ENCODE assay signal across 12 cellular contexts in genomic region chr5:94700592-94700991, GRCh38.
A peak's percentile ranks its signal among the peaks of the same experiment; 100 is the strongest.
DNase-seq lines count a peak whose midpoint lies in the region; ATAC-seq and TF ChIP-seq lines count a peak whose summit lies in the region.
"Had no signal": no experiment of that assay in that cellular context is flagged by ENCODE, and none has a peak within 500 bp of the region (broad histone marks: within the 10 kb centered on the region; RNA-seq: fewer than 3 reads in every experiment).

No MANE protein-coding gene starts in this region.

- H3K27me3 ChIP-seq in BE2C = no peaks in the 10 kb centered on the region

- CTCF ChIA-PET in activated CD4-positive, alpha-beta memory T cell treated with anti-CD3 and anti-CD28 coated beads, Interleukin-2, amount 10 ng/mL, durations not matched to agents 7 days and 5 days (lab: Charles Lee) = interaction anchor here (1.0 kb wide), 1 partner anchor 37 kb away, joined by 3 read pairs; no protein-coding TSS in a partner anchor
- CTCF ChIA-PET in activated CD4-positive, alpha-beta memory T cell treated with anti-CD3 and anti-CD28 coated beads for 36 hours (lab: Charles Lee) = interaction anchor here (1.0 kb wide), 2 partner anchors 37 to 151 kb away, joined by 3 read pairs; no protein-coding TSS in a partner anchor

- peak overlapping the region; percentile 12 for H3K27ac Mint-ChIP-seq in activated CD4-positive, alpha-beta memory T cell treated with anti-CD3 and anti-CD28 coated beads, Interleukin-2, amount 10 ng/mL, durations not matched to agents 7 days and 5 days
- no peak overlapping the region for H3K27ac Mint-ChIP-seq in activated CD4-positive, alpha-beta memory T cell treated with anti-CD3 and anti-CD28 coated beads for 36 hours
- no peak overlapping the region for H3K27ac Mint-ChIP-seq in stimulated activated effector memory CD8-positive, alpha-beta T cell treated with anti-CD3 and anti-CD28 coated beads, Interleukin-12 subunit alpha, Interleukin-12 subunit beta, amount 100 ng/mL, for 72 hours

- POLR2A ChIA-PET in activated CD4-positive, alpha-beta memory T cell treated with anti-CD3 and anti-CD28 coated beads, Interleukin-2, amount 10 ng/mL, durations not matched to agents 7 days and 5 days (lab: Charles Lee) = no interaction called here
- POLR2A ChIA-PET in activated CD4-positive, alpha-beta memory T cell treated with anti-CD3 and anti-CD28 coated beads for 36 hours (lab: Charles Lee) = no interaction called here

- no peaks in the 10 kb centered on the region for H3K27me3 Mint-ChIP-seq in activated CD4-positive, alpha-beta memory T cell treated with anti-CD3 and anti-CD28 coated beads, Interleukin-2, amount 10 ng/mL, durations not matched to agents 7 days and 5 days
- no peaks in the 10 kb centered on the region for H3K27me3 Mint-ChIP-seq in activated CD4-positive, alpha-beta memory T cell treated with anti-CD3 and anti-CD28 coated beads for 36 hours

- peaks cover 3% of the 10 kb centered on the region; the same call in 1 of the 2 replicates for H3K4me1 ChIP-seq in BE2C

- no peak overlapping the region for H3K4me3 Mint-ChIP-seq in activated CD4-positive, alpha-beta memory T cell treated with anti-CD3 and anti-CD28 coated beads, Interleukin-2, amount 10 ng/mL, durations not matched to agents 7 days and 5 days
- H3K4me3 Mint-ChIP-seq in activated CD4-positive, alpha-beta memory T cell treated with anti-CD3 and anti-CD28 coated beads for 36 hours = no peak overlapping the region
- no peak overlapping the region for H3K4me3 Mint-ChIP-seq in stimulated activated effector memory CD8-positive, alpha-beta T cell treated with anti-CD3 and anti-CD28 coated beads, Interleukin-12 subunit alpha, Interleukin-12 subunit beta, amount 100 ng/mL, for 72 hours

- H3K4me3 ChIP-seq in BE2C (ENCODE audit: low read depth, low read length) = no peak overlapping the region
- H3K4me3 ChIP-seq: lung had no signal

- H3K9me3 ChIP-seq in BE2C = no peaks in the 10 kb centered on the region

- H3K9me3 Mint-ChIP-seq in activated CD4-positive, alpha-beta memory T cell treated with anti-CD3 and anti-CD28 coated beads, Interleukin-2, amount 10 ng/mL, durations not matched to agents 7 days and 5 days = no peaks in the 10 kb centered on the region
- H3K9me3 Mint-ChIP-seq in activated CD4-positive, alpha-beta memory T cell treated with anti-CD3 and anti-CD28 coated beads for 36 hours = no peaks in the 10 kb centered on the region
- H3K9me3 Mint-ChIP-seq in stimulated activated effector memory CD8-positive, alpha-beta T cell treated with anti-CD3 and anti-CD28 coated beads, Interleukin-12 subunit alpha, Interleukin-12 subunit beta, amount 100 ng/mL, for 72 hours = no peaks in the 10 kb centered on the region

- peaks cover 4% of the 10 kb centered on the region for H3K36me3 Mint-ChIP-seq in activated CD4-positive, alpha-beta memory T cell treated with anti-CD3 and anti-CD28 coated beads, Interleukin-2, amount 10 ng/mL, durations not matched to agents 7 days and 5 days (ENCODE audit: low read depth)
- H3K36me3 Mint-ChIP-seq in activated CD4-positive, alpha-beta memory T cell treated with anti-CD3 and anti-CD28 coated beads for 36 hours = peaks cover 11% of the 10 kb centered on the region
- peaks cover 13% of the 10 kb centered on the region for H3K36me3 Mint-ChIP-seq in stimulated activated effector memory CD8-positive, alpha-beta T cell treated with anti-CD3 and anti-CD28 coated beads, Interleukin-12 subunit alpha, Interleukin-12 subunit beta, amount 100 ng/mL, for 72 hours

- intact Hi-C loops in activated CD4-positive, alpha-beta memory T cell treated with anti-CD3 and anti-CD28 coated beads for 36 hours (cut with micrococcal nuclease) = loop anchor here (1.0 kb wide), 2 partner anchors 82 to 93 kb away; partner anchors contain the start of genes KIAA0825 and SLF1

- peak; percentile 80 for ATAC-seq in HG02588 (IDR thresholded peaks at IDR 0.05; ENCODE audit: unreplicated experiment)
- peak; percentile 90 for ATAC-seq in HG03442 (IDR thresholded peaks at IDR 0.05; ENCODE audit: unreplicated experiment)
- peak; percentile 99 for ATAC-seq in stimulated activated effector memory CD8-positive, alpha-beta T cell treated with anti-CD3 and anti-CD28 coated beads, Interleukin-12 subunit alpha, Interleukin-12 subunit beta, amount 100 ng/mL, for 72 hours

- peaks cover 14% of the 10 kb centered on the region for H3K4me1 Mint-ChIP-seq in activated CD4-positive, alpha-beta memory T cell treated with anti-CD3 and anti-CD28 coated beads, Interleukin-2, amount 10 ng/mL, durations not matched to agents 7 days and 5 days
- H3K4me1 Mint-ChIP-seq in activated CD4-positive, alpha-beta memory T cell treated with anti-CD3 and anti-CD28 coated beads for 36 hours (ENCODE audit: low read depth) = peaks cover 5% of the 10 kb centered on the region
- peaks cover 7% of the 10 kb centered on the region for H3K4me1 Mint-ChIP-seq in stimulated activated effector memory CD8-positive, alpha-beta T cell treated with anti-CD3 and anti-CD28 coated beads, Interleukin-12 subunit alpha, Interleukin-12 subunit beta, amount 100 ng/mL, for 72 hours

- DNase-seq in activated CD4-positive, alpha-beta memory T cell treated with anti-CD3 and anti-CD28 coated beads, Interleukin-2, amount 10 ng/mL, durations not matched to agents 7 days and 5 days = no peak
- DNase-seq in activated CD4-positive, alpha-beta memory T cell treated with anti-CD3 and anti-CD28 coated beads for 36 hours = no peak
- DNase-seq in stimulated activated effector memory CD8-positive, alpha-beta T cell treated with anti-CD3 and anti-CD28 coated beads, Interleukin-12 subunit alpha, Interleukin-12 subunit beta, amount 100 ng/mL, for 72 hours (ENCODE audit: low spot score in 2 of 2) = no peak
- no peak for DNase-seq in islet precursor cell
- no peak for DNase-seq in NCI-H82 treated with DMSO at 0.1 percent for 48 hours (lab: John Stamatoyannopoulos, UW; ENCODE audit: unreplicated experiment)
- no peak for DNase-seq in BE2C
- DNase-seq: activated CD4-positive, alpha-beta T cell treated with anti-CD3 and anti-CD28 coated beads for 4 hours; NCI-H2029; Right ventricle myocardium superior had no signal

- no peaks in the 10 kb centered on the region; the same call in 1 of the 2 replicates for H3K36me3 ChIP-seq in BE2C

- no peak for TF ChIP-seq CTCF in BE2C (IDR thresholded peaks at IDR 0.05; ENCODE audit: low read depth, low read length)
